ENCODE assay signal across 22 cellular contexts in the genomic region with DNA sequence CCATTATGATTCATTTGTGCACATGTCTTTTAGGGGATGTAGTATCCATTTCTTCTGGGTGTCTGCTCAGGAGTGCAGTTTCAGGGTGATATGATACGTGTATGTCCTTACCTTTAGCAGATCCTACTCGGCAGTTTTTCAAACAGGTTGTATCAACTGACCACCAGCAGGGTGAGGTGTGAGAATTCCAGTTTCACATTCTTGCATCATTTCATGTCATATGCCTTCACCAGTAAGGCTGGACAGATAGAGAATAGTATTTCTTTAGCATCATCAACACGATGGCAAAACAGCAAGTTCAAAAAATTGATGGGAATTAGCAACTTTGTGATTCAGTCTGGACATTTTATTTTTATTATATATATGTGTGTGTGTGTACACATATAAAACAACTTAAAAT.
"Had no signal": no experiment of that assay in that cellular context is flagged by ENCODE, and none has a peak within 500 bp of the region (broad histone marks: within the 10 kb centered on the region; RNA-seq: fewer than 3 reads in every experiment).

No MANE protein-coding gene starts in this region.

- H3K4me3 ChIP-seq: colonic mucosa, esophagus muscularis mucosa, gastroesophageal sphincter, heart left ventricle, left lung, lower lobe of right lung had no signal

- DNase-seq: colonic mucosa; cortex of kidney; effector CD4-positive, alpha-beta T cell; effector memory CD8-positive, alpha-beta T cell; foreskin keratinocyte; heart left ventricle; hippocampal formation; left cardiac atrium; left lung; left ventricle myocardium superior; lower lobe of right lung; mesenchymal stem cell; midbrain; naive thymus-derived CD4-positive, alpha-beta T cell; natural killer cell had no signal

- H3K36me3 ChIP-seq: colonic mucosa, esophagus muscularis mucosa, gastroesophageal sphincter, heart left ventricle, left lung, lower lobe of right lung had no signal

- H3K27ac Mint-ChIP-seq: dendritic cell treated with granulocyte-macrophage colony-stimulating factor and Interleukin-4, amounts not matched to agents 40 ng/mL and 50 ng/mL, for 4 days; effector memory CD8-positive, alpha-beta T cell; naive thymus-derived CD4-positive, alpha-beta T cell; natural killer cell had no signal

- H3K27me3 Mint-ChIP-seq: dendritic cell treated with granulocyte-macrophage colony-stimulating factor and Interleukin-4, amounts not matched to agents 40 ng/mL and 50 ng/mL, for 4 days; effector memory CD8-positive, alpha-beta T cell had no signal

- H3K27ac ChIP-seq: colonic mucosa, esophagus muscularis mucosa, foreskin keratinocyte, gastroesophageal sphincter, heart left ventricle, left lung, lower lobe of right lung had no signal

- H3K4me1 ChIP-seq: colonic mucosa, foreskin keratinocyte, gastroesophageal sphincter, heart left ventricle, left lung, lower lobe of right lung had no signal

- H3K4me3 Mint-ChIP-seq: dendritic cell treated with granulocyte-macrophage colony-stimulating factor and Interleukin-4, amounts not matched to agents 40 ng/mL and 50 ng/mL, for 4 days; effector memory CD8-positive, alpha-beta T cell; naive thymus-derived CD4-positive, alpha-beta T cell; natural killer cell had no signal

- H3K9me3 ChIP-seq: colonic mucosa, esophagus muscularis mucosa, gastroesophageal sphincter, lower lobe of right lung had no signal

- ATAC-seq: effector memory CD8-positive, alpha-beta T cell; foreskin keratinocyte; gastroesophageal sphincter; heart left ventricle; left cardiac atrium; left lung; left ventricle myocardium superior; lower lobe of right lung; naive thymus-derived CD4-positive, alpha-beta T cell; natural killer cell had no signal

- H3K9me3 Mint-ChIP-seq: natural killer cell had no signal

- FAIRE-seq: endothelial cell of umbilical vein, frontal cortex, islet of Langerhans, keratinocyte had no signal

- H3K4me1 Mint-ChIP-seq: natural killer cell had no signal

- H3K27me3 ChIP-seq: colonic mucosa, esophagus muscularis mucosa, foreskin keratinocyte, gastroesophageal sphincter, heart left ventricle, left lung had no signal

- H3K36me3 Mint-ChIP-seq: natural killer cell had no signal
